ENCODE assay signal across 28 cellular contexts in genomic region chr2:157124731-157125130, GRCh38.
"Had no signal": no experiment of that assay in that cellular context is flagged by ENCODE, and none has a peak within 500 bp of the region (broad histone marks: within the 10 kb centered on the region; RNA-seq: fewer than 3 reads in every experiment).

No MANE protein-coding gene starts in this region.

- H3K9me3 ChIP-seq: Peyer's patch had no signal

- H3K4me1 Mint-ChIP-seq: activated naive CD4-positive, alpha-beta T cell treated with anti-CD3 and anti-CD28 coated beads, Interleukin-2, amount 50 U/mL, for 24 hours; IgD-negative memory B cell; T-helper 17 cell; WTC11 had no signal

- DNase-seq: activated CD4-positive, alpha-beta T cell treated with anti-CD3 and anti-CD28 coated beads for 48 hours; activated CD4-positive, alpha-beta T cell treated with anti-CD3 and anti-CD28 coated beads, Interleukin-2, amount 50 U/mL, for 4 hours; activated CD4-positive, CD25-positive, alpha-beta regulatory T cell treated with anti-CD3 and anti-CD28 coated beads, Interleukin-2, amount 50 U/mL, for 72 hours; activated CD8-positive, alpha-beta memory T cell treated with anti-CD3 and anti-CD28 coated beads, Interleukin-2, amount 50 U/mL, for 48 hours; activated CD8-positive, alpha-beta T cell treated with anti-CD3 and anti-CD28 coated beads, Interleukin-2, amount 10 ng/mL, durations not matched to agents 7 days and 5 days; activated naive CD4-positive, alpha-beta T cell; activated T-cell treated with anti-CD3 and anti-CD28 coated beads, Interleukin-2, amount 50 U/mL, for 1 hour; amniotic stem cell; MG63; MV-4-11; NCI-H1092 treated with DMSO at 0.1 percent for 48 hours; NCI-H1417 treated with DMSO at 0.1 percent for 48 hours; NCI-H1694; NCI-H2029 treated with DMSO at 0.1 percent for 48 hours; NCI-H510A; NCI-H526 treated with DMSO at 0.1 percent for 48 hours; NK-92 treated with Interleukin-12 subunit alpha and Interleukin-12 subunit beta, amount 100 ng/mL, for 24 hours; Peyer's patch; SHP77; T-helper 17 cell; T-helper 9 cell had no signal

- FAIRE-seq: astrocyte had no signal

- H3K36me3 Mint-ChIP-seq: activated naive CD4-positive, alpha-beta T cell treated with anti-CD3 and anti-CD28 coated beads, Interleukin-2, amount 50 U/mL, for 24 hours; brain; IgD-negative memory B cell; WTC11 had no signal

- H3K36me3 ChIP-seq: cardiac muscle cell, MG63, Peyer's patch had no signal

- ATAC-seq: activated CD8-positive, alpha-beta T cell treated with anti-CD3 and anti-CD28 coated beads, Interleukin-2, amount 10 ng/mL, durations not matched to agents 7 days and 5 days; T-helper 17 cell; WTC11 had no signal

- H3K27ac Mint-ChIP-seq: activated CD8-positive, alpha-beta T cell treated with anti-CD3 and anti-CD28 coated beads, Interleukin-2, amount 10 ng/mL, durations not matched to agents 7 days and 5 days; activated naive CD4-positive, alpha-beta T cell treated with anti-CD3 and anti-CD28 coated beads, Interleukin-2, amount 50 U/mL, for 24 hours; brain; IgD-negative memory B cell; T-helper 17 cell; WTC11 had no signal

- H3K9me3 Mint-ChIP-seq: activated naive CD4-positive, alpha-beta T cell treated with anti-CD3 and anti-CD28 coated beads, Interleukin-2, amount 50 U/mL, for 24 hours; WTC11 had no signal

- H3K4me3 ChIP-seq: cardiac muscle cell, MG63, Peyer's patch had no signal

- H3K27me3 Mint-ChIP-seq: IgD-negative memory B cell had no signal

- H3K27ac ChIP-seq: cardiac muscle cell, Peyer's patch, RWPE1 had no signal

- H3K4me3 Mint-ChIP-seq: activated CD8-positive, alpha-beta T cell treated with anti-CD3 and anti-CD28 coated beads, Interleukin-2, amount 10 ng/mL, durations not matched to agents 7 days and 5 days; activated naive CD4-positive, alpha-beta T cell treated with anti-CD3 and anti-CD28 coated beads, Interleukin-2, amount 50 U/mL, for 24 hours; brain; IgD-negative memory B cell; T-helper 17 cell; WTC11 had no signal

- H3K27me3 ChIP-seq: cardiac muscle cell, MG63, Peyer's patch had no signal

- H3K4me1 ChIP-seq: Peyer's patch had no signal
